1 cellular context compared by ENCODE assay signal in genomic region chr1:238592586-238592985, GRCh38.
TF ChIP-seq lines count a peak whose summit lies in the region.

No MANE protein-coding gene starts in this region.

TF ChIP-seq in GM12878, 131 proteins besides CTCF, POLR2A, EP300 and RAD21 (continued from another document):
- TF ChIP-seq E2F4 (IDR thresholded peaks at IDR 0.05; ENCODE audit: low read depth, low read length) (no peak), CREM (IDR thresholded peaks at IDR 0.05; ENCODE audit: low read depth) (no peak), HDGF (IDR thresholded peaks at IDR 0.05) (no peak), CHD1 (IDR thresholded peaks at IDR 0.05; ENCODE audit: low read depth, low read length) (no peak)
